14 cellular contexts compared by ENCODE assay signal in genomic region chr10:65501259-65501658, GRCh38.
A peak's percentile ranks its signal among the peaks of the same experiment; 100 is the strongest.
DNase-seq lines count a peak whose midpoint lies in the region; ATAC-seq and FAIRE-seq lines count a peak whose summit lies in the region.
"Had no signal": no experiment of that assay in that cellular context is flagged by ENCODE, and none has a peak within 500 bp of the region (broad histone marks: within the 10 kb centered on the region; RNA-seq: fewer than 3 reads in every experiment).

No MANE protein-coding gene starts in this region.

- H3K4me3 ChIP-seq in small intestine (ENCODE audit: low read depth in 1 of 2, low read length in 2 of 2): no peak overlapping the region

- H3K4me1 ChIP-seq in small intestine (ENCODE audit: control insufficient read depth in 2 of 2, insufficient read depth in 1 of 2, low read depth in 1 of 2, low read length in 1 of 2): no peaks in the 10 kb centered on the region

- no peaks in the 10 kb centered on the region for H3K36me3 ChIP-seq in small intestine (ENCODE audit: control insufficient read depth in 2 of 2, insufficient read depth in 2 of 2, low read length in 2 of 2)

- 40 to 71% (median 41%) methylated on average over 3 of the region's 3 CpGs for WGBS in small intestine, 3 donors

- ATAC-seq in GM19395 (IDR thresholded peaks at IDR 0.05; ENCODE audit: unreplicated experiment): peak; percentile 70
- peak; percentile 87 for ATAC-seq in HG03378 (IDR thresholded peaks at IDR 0.05; ENCODE audit: unreplicated experiment)
- ATAC-seq in HG03457 (IDR thresholded peaks at IDR 0.05; ENCODE audit: unreplicated experiment): no peak

- no peak for FAIRE-seq in small intestine (lab: Jason Lieb, UNC)

- H3K9me3 ChIP-seq in small intestine (ENCODE audit: control insufficient read depth, low read depth): no peaks in the 10 kb centered on the region

- no peaks in the 10 kb centered on the region for H3K27me3 ChIP-seq in small intestine (ENCODE audit: control insufficient read depth in 2 of 2, insufficient read depth in 2 of 2, low read length in 2 of 2)

- DNase-seq in DMS53 treated with DMSO at 0.1 percent for 48 hours (lab: John Stamatoyannopoulos, UW; ENCODE audit: unreplicated experiment) (peak; percentile 93), small intestine (no peak), DMS 273 (lab: John Stamatoyannopoulos, UW; ENCODE audit: unreplicated experiment) (no peak)
- peak; percentile 24 for DNase-seq in central memory CD4-positive, alpha-beta T cell
- no peak for DNase-seq in stimulated activated CD4-positive, alpha-beta T cell treated with anti-CD3 and anti-CD28 coated beads, Interleukin-1b, Interleukin-23, amount 100 ng/mL, for 48 hours
- DNase-seq: anterior cingulate cortex; foreskin fibroblast; NCI-H1105; NCI-H524; SHP77 treated with DMSO at 0.1 percent for 48 hours; stimulated activated CD4-positive, alpha-beta T cell treated with anti-CD3 and anti-CD28 coated beads, Interleukin-4, amount 100 ng/mL, for 4 hours had no signal

- no peak overlapping the region for H3K27ac ChIP-seq in small intestine (ENCODE audit: low read depth in 1 of 2, low read length in 1 of 2)

Comparison
In these comparisons a context has a peak if more than half of its experiments do, and no peak if none do; other contexts are left out.
1. DNase-seq: peak in DMS53 treated with DMSO at 0.1 percent for 48 hours (single experiment) and central memory CD4-positive, alpha-beta T cell (single experiment); none in stimulated activated CD4-positive, alpha-beta T cell treated with anti-CD3 and anti-CD28 coated beads, Interleukin-1b, Interleukin-23, amount 100 ng/mL, for 48 hours (single experiment), small intestine (single experiment) and DMS 273 (single experiment).